1 cellular context compared by ENCODE assay signal in the genomic region with DNA sequence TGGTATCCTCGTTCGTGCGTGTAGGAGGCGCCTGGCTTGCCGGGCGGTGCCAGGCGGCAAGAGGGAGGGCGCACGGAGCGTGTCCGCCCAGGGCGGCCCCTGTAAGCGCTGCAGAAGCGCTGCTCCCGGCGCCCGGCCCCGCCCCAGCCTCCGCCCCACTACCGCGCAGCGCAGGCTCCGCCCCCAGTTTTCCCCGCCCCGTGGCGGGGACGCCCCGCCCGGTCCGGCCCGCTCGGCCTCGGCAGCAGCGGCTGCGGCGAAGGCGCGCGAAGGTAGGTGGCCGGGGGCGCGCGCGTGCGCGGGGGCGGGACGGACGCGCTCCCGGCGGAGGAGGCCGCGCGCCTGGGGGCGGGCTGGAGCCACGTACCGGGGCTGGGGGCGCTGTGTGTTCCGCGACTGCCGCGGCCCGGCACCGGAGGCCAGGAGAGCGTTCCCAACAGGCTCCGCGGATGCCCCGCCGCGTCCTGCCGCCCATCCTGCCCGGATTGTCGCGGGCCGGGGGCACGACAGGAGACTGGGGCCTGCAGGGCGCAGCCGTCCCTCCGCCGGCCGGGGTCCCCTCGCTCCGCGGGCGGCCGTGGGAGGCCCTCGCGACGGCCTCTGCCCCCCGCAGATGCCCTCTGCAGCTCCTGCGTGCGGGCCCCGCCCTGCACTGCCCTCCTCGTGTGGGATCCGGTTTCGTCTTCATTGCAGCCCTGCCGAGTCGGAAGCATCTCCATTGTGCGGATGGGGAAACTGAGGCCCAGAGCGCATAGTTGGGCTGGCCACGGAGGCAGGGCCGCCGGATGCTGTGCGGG.
A peak's percentile ranks its signal among the peaks of the same experiment; 100 is the strongest.
TF ChIP-seq lines count a peak whose summit lies in the region.

No MANE protein-coding gene starts in this region.

TF ChIP-seq in GM12878, 131 proteins besides CTCF, POLR2A, EP300 and RAD21:
- TF ChIP-seq, protein P1, sequence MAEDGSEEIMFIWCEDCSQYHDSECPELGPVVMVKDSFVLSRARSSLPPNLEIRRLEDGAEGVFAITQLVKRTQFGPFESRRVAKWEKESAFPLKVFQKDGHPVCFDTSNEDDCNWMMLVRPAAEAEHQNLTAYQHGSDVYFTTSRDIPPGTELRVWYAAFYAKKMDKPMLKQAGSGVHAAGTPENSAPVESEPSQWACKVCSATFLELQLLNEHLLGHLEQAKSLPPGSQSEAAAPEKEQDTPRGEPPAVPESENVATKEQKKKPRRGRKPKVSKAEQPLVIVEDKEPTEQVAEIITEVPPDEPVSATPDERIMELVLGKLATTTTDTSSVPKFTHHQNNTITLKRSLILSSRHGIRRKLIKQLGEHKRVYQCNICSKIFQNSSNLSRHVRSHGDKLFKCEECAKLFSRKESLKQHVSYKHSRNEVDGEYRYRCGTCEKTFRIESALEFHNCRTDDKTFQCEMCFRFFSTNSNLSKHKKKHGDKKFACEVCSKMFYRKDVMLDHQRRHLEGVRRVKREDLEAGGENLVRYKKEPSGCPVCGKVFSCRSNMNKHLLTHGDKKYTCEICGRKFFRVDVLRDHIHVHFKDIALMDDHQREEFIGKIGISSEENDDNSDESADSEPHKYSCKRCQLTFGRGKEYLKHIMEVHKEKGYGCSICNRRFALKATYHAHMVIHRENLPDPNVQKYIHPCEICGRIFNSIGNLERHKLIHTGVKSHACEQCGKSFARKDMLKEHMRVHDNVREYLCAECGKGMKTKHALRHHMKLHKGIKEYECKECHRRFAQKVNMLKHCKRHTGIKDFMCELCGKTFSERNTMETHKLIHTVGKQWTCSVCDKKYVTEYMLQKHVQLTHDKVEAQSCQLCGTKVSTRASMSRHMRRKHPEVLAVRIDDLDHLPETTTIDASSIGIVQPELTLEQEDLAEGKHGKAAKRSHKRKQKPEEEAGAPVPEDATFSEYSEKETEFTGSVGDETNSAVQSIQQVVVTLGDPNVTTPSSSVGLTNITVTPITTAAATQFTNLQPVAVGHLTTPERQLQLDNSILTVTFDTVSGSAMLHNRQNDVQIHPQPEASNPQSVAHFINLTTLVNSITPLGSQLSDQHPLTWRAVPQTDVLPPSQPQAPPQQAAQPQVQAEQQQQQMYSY (CRISPR knock-in tag; IDR thresholded peaks at IDR 0.05) = no peak
- TF ChIP-seq NRF1 (conservative IDR thresholded peaks at IDR 0.05; ENCODE audit: low read depth, low read length) (peak; percentile 25; the same call in 1 of the 2 replicates), GATAD2B (conservative IDR thresholded peaks at IDR 0.05; ENCODE audit: low read depth) (0 out of 2 replicates have a peak, but pooled peaks have one; percentile 78), ZNF217 (IDR thresholded peaks at IDR 0.05) (no peak), BHLHE40 (IDR thresholded peaks at IDR 0.05; ENCODE audit: borderline replicate concordance in 1 of 2, low read depth in 2 of 2, low read length in 1 of 2) (peak in 1 of 2 experiments; percentile 37; a peak in 2 of 4 replicates), EGR1 (IDR thresholded peaks at IDR 0.05; ENCODE audit: borderline replicate concordance in 1 of 2, low read depth in 2 of 2, low read length in 2 of 2) (peak in 1 of 2 experiments; percentile 93; a peak in 2 of 3 replicates), NR2F1 (conservative IDR thresholded peaks at IDR 0.05) (0 out of 2 replicates have a peak, but pooled peaks have one; percentile 23), IKZF1 (conservative IDR thresholded peaks at IDR 0.05) (0 out of 2 replicates have a peak, but pooled peaks have one; percentile 51), RB1 (IDR thresholded peaks at IDR 0.05; ENCODE audit: borderline replicate concordance) (no peak), BACH1 (IDR thresholded peaks at IDR 0.05; ENCODE audit: borderline replicate concordance) (no peak), WRNIP1 (IDR thresholded peaks at IDR 0.05; ENCODE audit: borderline replicate concordance, low read depth, low read length) (no peak), NFIC (IDR thresholded peaks at IDR 0.05; ENCODE audit: low read depth, low read length) (no peak), SMARCA5 (IDR thresholded peaks at IDR 0.05) (0 out of 2 replicates have a peak, but pooled peaks have one; percentile 53), DPF2 (IDR thresholded peaks at IDR 0.05) (0 out of 2 replicates have a peak, but pooled peaks have one; percentile 33), PBX3 (IDR thresholded peaks at IDR 0.05; ENCODE audit: insufficient replicate concordance, low read depth, low read length) (no peak), LARP7 (IDR thresholded peaks at IDR 0.05) (peak; percentile 79)
- TF ChIP-seq, protein P2, sequence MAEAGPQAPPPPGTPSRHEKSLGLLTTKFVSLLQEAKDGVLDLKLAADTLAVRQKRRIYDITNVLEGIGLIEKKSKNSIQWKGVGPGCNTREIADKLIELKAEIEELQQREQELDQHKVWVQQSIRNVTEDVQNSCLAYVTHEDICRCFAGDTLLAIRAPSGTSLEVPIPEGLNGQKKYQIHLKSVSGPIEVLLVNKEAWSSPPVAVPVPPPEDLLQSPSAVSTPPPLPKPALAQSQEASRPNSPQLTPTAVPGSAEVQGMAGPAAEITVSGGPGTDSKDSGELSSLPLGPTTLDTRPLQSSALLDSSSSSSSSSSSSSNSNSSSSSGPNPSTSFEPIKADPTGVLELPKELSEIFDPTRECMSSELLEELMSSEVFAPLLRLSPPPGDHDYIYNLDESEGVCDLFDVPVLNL (IDR thresholded peaks at IDR 0.05; ENCODE audit: low read depth, low read length) = no peak
- TF ChIP-seq, protein P3, sequence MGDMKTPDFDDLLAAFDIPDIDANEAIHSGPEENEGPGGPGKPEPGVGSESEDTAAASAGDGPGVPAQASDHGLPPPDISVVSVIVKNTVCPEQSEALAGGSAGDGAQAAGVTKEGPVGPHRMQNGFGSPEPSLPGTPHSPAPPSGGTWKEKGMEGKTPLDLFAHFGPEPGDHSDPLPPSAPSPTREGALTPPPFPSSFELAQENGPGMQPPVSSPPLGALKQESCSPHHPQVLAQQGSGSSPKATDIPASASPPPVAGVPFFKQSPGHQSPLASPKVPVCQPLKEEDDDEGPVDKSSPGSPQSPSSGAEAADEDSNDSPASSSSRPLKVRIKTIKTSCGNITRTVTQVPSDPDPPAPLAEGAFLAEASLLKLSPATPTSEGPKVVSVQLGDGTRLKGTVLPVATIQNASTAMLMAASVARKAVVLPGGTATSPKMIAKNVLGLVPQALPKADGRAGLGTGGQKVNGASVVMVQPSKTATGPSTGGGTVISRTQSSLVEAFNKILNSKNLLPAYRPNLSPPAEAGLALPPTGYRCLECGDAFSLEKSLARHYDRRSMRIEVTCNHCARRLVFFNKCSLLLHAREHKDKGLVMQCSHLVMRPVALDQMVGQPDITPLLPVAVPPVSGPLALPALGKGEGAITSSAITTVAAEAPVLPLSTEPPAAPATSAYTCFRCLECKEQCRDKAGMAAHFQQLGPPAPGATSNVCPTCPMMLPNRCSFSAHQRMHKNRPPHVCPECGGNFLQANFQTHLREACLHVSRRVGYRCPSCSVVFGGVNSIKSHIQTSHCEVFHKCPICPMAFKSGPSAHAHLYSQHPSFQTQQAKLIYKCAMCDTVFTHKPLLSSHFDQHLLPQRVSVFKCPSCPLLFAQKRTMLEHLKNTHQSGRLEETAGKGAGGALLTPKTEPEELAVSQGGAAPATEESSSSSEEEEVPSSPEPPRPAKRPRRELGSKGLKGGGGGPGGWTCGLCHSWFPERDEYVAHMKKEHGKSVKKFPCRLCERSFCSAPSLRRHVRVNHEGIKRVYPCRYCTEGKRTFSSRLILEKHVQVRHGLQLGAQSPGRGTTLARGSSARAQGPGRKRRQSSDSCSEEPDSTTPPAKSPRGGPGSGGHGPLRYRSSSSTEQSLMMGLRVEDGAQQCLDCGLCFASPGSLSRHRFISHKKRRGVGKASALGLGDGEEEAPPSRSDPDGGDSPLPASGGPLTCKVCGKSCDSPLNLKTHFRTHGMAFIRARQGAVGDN (IDR thresholded peaks at IDR 0.05) = 0 out of 2 replicates have a peak, but pooled peaks have one; percentile 12
- TF ChIP-seq, protein P4, sequence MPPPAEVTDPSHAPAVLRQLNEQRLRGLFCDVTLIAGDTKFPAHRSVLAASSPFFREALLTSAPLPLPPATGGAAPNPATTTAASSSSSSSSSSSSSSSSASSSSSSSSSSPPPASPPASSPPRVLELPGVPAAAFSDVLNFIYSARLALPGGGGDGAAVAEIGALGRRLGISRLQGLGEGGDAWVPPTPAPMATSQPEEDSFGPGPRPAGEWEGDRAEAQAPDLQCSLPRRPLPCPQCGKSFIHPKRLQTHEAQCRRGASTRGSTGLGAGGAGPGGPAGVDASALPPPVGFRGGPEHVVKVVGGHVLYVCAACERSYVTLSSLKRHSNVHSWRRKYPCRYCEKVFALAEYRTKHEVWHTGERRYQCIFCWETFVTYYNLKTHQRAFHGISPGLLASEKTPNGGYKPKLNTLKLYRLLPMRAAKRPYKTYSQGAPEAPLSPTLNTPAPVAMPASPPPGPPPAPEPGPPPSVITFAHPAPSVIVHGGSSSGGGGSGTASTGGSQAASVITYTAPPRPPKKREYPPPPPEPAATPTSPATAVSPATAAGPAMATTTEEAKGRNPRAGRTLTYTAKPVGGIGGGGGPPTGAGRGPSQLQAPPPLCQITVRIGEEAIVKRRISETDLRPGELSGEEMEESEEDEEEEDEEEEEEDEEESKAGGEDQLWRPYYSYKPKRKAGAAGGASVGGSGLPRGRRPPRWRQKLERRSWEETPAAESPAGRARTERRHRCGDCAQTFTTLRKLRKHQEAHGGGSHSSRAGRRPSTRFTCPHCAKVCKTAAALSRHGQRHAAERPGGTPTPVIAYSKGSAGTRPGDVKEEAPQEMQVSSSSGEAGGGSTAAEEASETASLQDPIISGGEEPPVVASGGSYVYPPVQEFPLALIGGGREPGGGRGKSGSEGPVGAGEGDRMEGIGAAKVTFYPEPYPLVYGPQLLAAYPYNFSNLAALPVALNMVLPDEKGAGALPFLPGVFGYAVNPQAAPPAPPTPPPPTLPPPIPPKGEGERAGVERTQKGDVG (CRISPR knock-in tag; IDR thresholded peaks at IDR 0.05) = no peak
